Comparison of ENCODE assay signal across 16 cellular contexts in the genomic region with DNA sequence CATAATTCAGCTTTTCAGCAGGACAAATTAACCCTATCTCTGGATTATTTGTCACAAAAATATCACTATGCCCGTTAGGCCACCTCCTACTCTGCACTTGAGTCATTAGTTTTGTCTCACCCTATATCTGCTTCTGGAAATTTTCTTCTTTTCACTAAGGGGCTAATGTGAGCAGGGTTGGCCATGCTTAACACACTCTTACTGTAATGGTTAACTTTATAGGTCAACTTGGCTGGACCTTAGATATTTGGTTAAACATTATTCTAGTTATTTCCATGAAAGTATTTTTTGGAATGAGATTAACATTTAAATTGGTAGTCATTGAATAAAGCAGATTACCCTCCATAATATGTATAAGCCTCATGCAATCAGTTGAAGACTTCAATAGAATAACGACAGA.
DNase-seq lines count a peak whose midpoint lies in the region; ATAC-seq and TF ChIP-seq lines count a peak whose summit lies in the region.
"Had no signal": no experiment of that assay in that cellular context is flagged by ENCODE, and none has a peak within 500 bp of the region (broad histone marks: within the 10 kb centered on the region; RNA-seq: fewer than 3 reads in every experiment).

No MANE protein-coding gene starts in this region.

- H3K4me3 ChIP-seq in epithelial cell of proximal tubule (ENCODE audit: low read depth, low read length) = no peak overlapping the region
- H3K4me3 ChIP-seq: A549 had no signal

- no peak for ATAC-seq in GM21723 (IDR thresholded peaks at IDR 0.05; ENCODE audit: unreplicated experiment)
- no peak for ATAC-seq in GM19023 (IDR thresholded peaks at IDR 0.05; ENCODE audit: unreplicated experiment)
- ATAC-seq in HG03439 (IDR thresholded peaks at IDR 0.05; ENCODE audit: unreplicated experiment) = no peak
- ATAC-seq: A549 had no signal

- in situ Hi-C loops in Caki2 (cut with HindIII; ENCODE audit: low pct_unique_long_range_greater_than_20kb, low sequenced_read_pairs) = no loop called here

- DNase-seq in Caki2 (ENCODE audit: low read depth) = peak; percentile 2
- DNase-seq in epithelial cell of proximal tubule (ENCODE audit: low read depth) = peak; percentile 61
- DNase-seq in kidney tubule cell (ENCODE audit: low spot score) = peak; percentile 63
- DNase-seq in renal cortical epithelial cell (ENCODE audit: low read depth) = peak; percentile 81
- DNase-seq: 8988T; C1 segment of cervical spinal cord; CD4-positive, alpha-beta memory T cell; COR-L47; DMS153; DND-41; H7; HCEC 1CT had no signal

- TF ChIP-seq CTCF in epithelial cell of proximal tubule (conservative IDR thresholded peaks at IDR 0.05; ENCODE audit: low read depth, low read length) = no peak

Comparison
In these comparisons a context has a peak if more than half of its experiments do, and no peak if none do; other contexts are left out.
1. DNase-seq: peak in every context shown above with its lines; median percentile 81 in renal cortical epithelial cell; 63 in kidney tubule cell; 61 in epithelial cell of proximal tubule; 2 in Caki2.